ENCODE assay signal across 10 cellular contexts in genomic region chr5:132471006-132471907, GRCh38. TPM values are rescaled to one million over a fixed set of nuclear protein-coding genes. Genes with fewer than 3 reads are reported as not detected.
DNase-seq lines count a peak whose midpoint lies in the region; ATAC-seq, FAIRE-seq and TF ChIP-seq lines count a peak whose summit lies in the region.
"Had no signal": no experiment of that assay in that cellular context is flagged by ENCODE, and none has a peak within 500 bp of the region (broad histone marks: within the 10 kb centered on the region; RNA-seq: fewer than 3 reads in every experiment).

No MANE protein-coding gene starts in this region.

- H3K27me3 ChIP-seq in bronchial epithelial cell (ENCODE audit: control insufficient read depth, insufficient read depth, low read length): no peaks in the 10 kb centered on the region
- H3K27me3 ChIP-seq: colonic mucosa had no signal

- ATAC-seq in stimulated activated memory B cell treated with anti-CD40 and anti-IgM and Interleukin-4, amounts not matched to agents 10 μg/mL and 1 μg/mL and 100 μg/mL, for 72 hours: no peak
- ATAC-seq in GM21737 (IDR thresholded peaks at IDR 0.05; ENCODE audit: unreplicated experiment): no peak
- ATAC-seq in HG02571 (IDR thresholded peaks at IDR 0.05; ENCODE audit: unreplicated experiment): no peak

- POLR2A ChIA-PET in MCF 10A (lab: Yijun Ruan, JAX): interaction anchor here (1.0 to 2.6 kb wide), 7 partner anchors 9 to 72 kb away, joined by 3 to 12 read pairs (median 3); partner anchors contain the start of gene IRF1

- no peak overlapping the region for H3K4me3 ChIP-seq in bronchial epithelial cell (ENCODE audit: low read depth, low read length)
- H3K4me3 ChIP-seq: colonic mucosa had no signal

- CTCF ChIA-PET in MCF 10A (lab: Yijun Ruan, JAX): interaction anchor here (0.6 to 3.2 kb wide), 11 partner anchors 8 to 175 kb away, joined by 3 to 14 read pairs (median 4); partner anchors contain the start of gene IRF1

- H3K27me3 Mint-ChIP-seq in stimulated activated memory B cell treated with anti-CD40 and anti-IgM and Interleukin-4, amounts not matched to agents 10 μg/mL and 1 μg/mL and 100 μg/mL, for 72 hours: no peaks in the 10 kb centered on the region
- H3K27me3 Mint-ChIP-seq in MCF 10A (ENCODE audit: insufficient read depth, unreplicated experiment): no peaks in the 10 kb centered on the region

- H3K9me3 Mint-ChIP-seq in stimulated activated memory B cell treated with anti-CD40 and anti-IgM and Interleukin-4, amounts not matched to agents 10 μg/mL and 1 μg/mL and 100 μg/mL, for 72 hours: no peaks in the 10 kb centered on the region
- no peaks in the 10 kb centered on the region for H3K9me3 Mint-ChIP-seq in MCF 10A (ENCODE audit: unreplicated experiment)

- no peaks in the 10 kb centered on the region for H3K36me3 Mint-ChIP-seq in stimulated activated memory B cell treated with anti-CD40 and anti-IgM and Interleukin-4, amounts not matched to agents 10 μg/mL and 1 μg/mL and 100 μg/mL, for 72 hours
- no peaks in the 10 kb centered on the region for H3K36me3 Mint-ChIP-seq in MCF 10A (ENCODE audit: insufficient read depth, unreplicated experiment)

- TF ChIP-seq CTCF in bronchial epithelial cell (IDR thresholded peaks at IDR 0.05; ENCODE audit: insufficient read depth, low read length, severe bottlenecking) (no peak), MCF 10A (IDR thresholded peaks at IDR 0.05; ENCODE audit: unreplicated experiment) (no peak)

- DNase-seq in NCI-H510A treated with DMSO at 0.1 percent for 48 hours (lab: John Stamatoyannopoulos, UW) (peak; percentile 10), NCI-H510A (lab: John Stamatoyannopoulos, UW) (no peak), NCI-H774 (lab: John Stamatoyannopoulos, UW) (peak; percentile 57), bronchial epithelial cell (ENCODE audit: low read depth) (no peak), MCF 10A (ENCODE audit: unreplicated experiment) (no peak)
- DNase-seq: colonic mucosa, foreskin melanocyte had no signal

- H3K4me3 Mint-ChIP-seq in stimulated activated memory B cell treated with anti-CD40 and anti-IgM and Interleukin-4, amounts not matched to agents 10 μg/mL and 1 μg/mL and 100 μg/mL, for 72 hours: no peak overlapping the region
- no peak overlapping the region for H3K4me3 Mint-ChIP-seq in MCF 10A (ENCODE audit: unreplicated experiment)

- H3K36me3 ChIP-seq in bronchial epithelial cell (ENCODE audit: control insufficient read depth, insufficient read depth, low read length): no peaks in the 10 kb centered on the region
- H3K36me3 ChIP-seq: colonic mucosa had no signal

- intact Hi-C loops in MCF 10A (cut with micrococcal nuclease): no loop called here

- no TSS peak for BruUV-seq in MCF 10A (replicated peaks; lab: Mats Ljungman, UMichigan)

- H3K4me1 Mint-ChIP-seq in stimulated activated memory B cell treated with anti-CD40 and anti-IgM and Interleukin-4, amounts not matched to agents 10 μg/mL and 1 μg/mL and 100 μg/mL, for 72 hours: peaks cover 73% of the 10 kb centered on the region
- peaks cover 7% of the 10 kb centered on the region for H3K4me1 Mint-ChIP-seq in MCF 10A (ENCODE audit: insufficient read depth, unreplicated experiment)

- peak; percentile 47 for FAIRE-seq in bronchial epithelial cell (lab: Jason Lieb, UNC)

- H3K27ac Mint-ChIP-seq in stimulated activated memory B cell treated with anti-CD40 and anti-IgM and Interleukin-4, amounts not matched to agents 10 μg/mL and 1 μg/mL and 100 μg/mL, for 72 hours: peak overlapping the region; percentile 70
- H3K27ac Mint-ChIP-seq in MCF 10A (ENCODE audit: low read depth, unreplicated experiment): no peak overlapping the region

RNA-seq across cellular contexts. Expression of gene IRF1, which starts 19.3 kb away (rescaled TPM):
- total RNA-seq in bronchial epithelial cell: 2.9 and 7.4 TPM in 2 replicates
- total RNA-seq in MCF 10A (2022): 18.7 and 23.0 TPM in 2 replicates

Comparison
In these comparisons a context has a peak if more than half of its experiments do, and no peak if none do; other contexts are left out.
1. DNase-seq: peak in NCI-H510A treated with DMSO at 0.1 percent for 48 hours (single experiment) and NCI-H774 (single experiment); none in NCI-H510A (single experiment), bronchial epithelial cell (single experiment) and MCF 10A (single experiment).